Comparison of ENCODE assay signal across 16 cellular contexts in the genomic region with DNA sequence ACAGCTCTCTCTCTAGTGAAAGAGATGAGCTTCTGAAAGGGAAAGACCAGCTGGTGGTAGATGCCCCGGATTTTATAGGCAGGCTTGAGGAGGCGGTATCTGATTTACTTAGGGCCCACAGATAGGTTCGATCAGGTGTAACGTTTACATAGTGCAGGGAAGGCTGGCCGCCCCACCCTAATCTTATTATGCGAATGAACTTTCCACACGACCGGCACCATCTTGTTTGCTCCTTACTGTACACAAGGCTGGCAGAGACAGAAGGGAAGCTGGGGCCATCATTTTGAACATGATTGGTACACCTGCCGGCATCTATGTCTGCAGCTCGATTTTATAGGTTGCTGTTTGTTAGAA.
"Had no signal": no experiment of that assay in that cellular context is flagged by ENCODE, and none has a peak within 500 bp of the region (broad histone marks: within the 10 kb centered on the region; RNA-seq: fewer than 3 reads in every experiment).

No MANE protein-coding gene starts in this region.

- H3K27me3 Mint-ChIP-seq: activated naive CD8-positive, alpha-beta T cell had no signal

- H3K4me3 ChIP-seq: gastrocnemius medialis, lung, tibial artery had no signal

- H3K27me3 ChIP-seq: gastrocnemius medialis, tibial artery had no signal

- DNase-seq: activated CD4-positive, CD25-positive, alpha-beta regulatory T cell treated with anti-CD3 and anti-CD28 coated beads, Interleukin-2, amount 50 U/mL, for 72 hours; activated T-cell treated with anti-CD3 and anti-CD28 coated beads for 4 hours; cerebellar nuclear complex; effector CD4-positive, alpha-beta T cell; gastrocnemius medialis; head of caudate nucleus; kidney; nephron progenitor cell; substantia nigra; tibial artery had no signal

- H3K27ac Mint-ChIP-seq: activated naive CD8-positive, alpha-beta T cell; activated T-helper 1 cell treated with anti-CD3 and anti-CD28 coated beads, Interleukin-12 subunit alpha, Interleukin-12 subunit beta, Interleukin-2, Interleukin-4 antibody, amounts not matched to agents 30 ng/mL and 10 ng/mL and 1 ng/mL, durations not matched to agents 14 hours and 24 hours and 36 hours; mesothelial cell of epicardium had no signal

- ATAC-seq: esophagus mucosa, gastrocnemius medialis, left lobe of liver had no signal

- H3K27ac ChIP-seq: gastrocnemius medialis, tibial artery had no signal

- H3K9me3 ChIP-seq: gastrocnemius medialis, tibial artery had no signal

- H3K36me3 ChIP-seq: gastrocnemius medialis, tibial artery had no signal

- H3K4me3 Mint-ChIP-seq: activated naive CD8-positive, alpha-beta T cell; activated T-helper 1 cell treated with anti-CD3 and anti-CD28 coated beads, Interleukin-12 subunit alpha, Interleukin-12 subunit beta, Interleukin-2, Interleukin-4 antibody, amounts not matched to agents 30 ng/mL and 10 ng/mL and 1 ng/mL, durations not matched to agents 14 hours and 24 hours and 36 hours; mesothelial cell of epicardium; nephron progenitor cell had no signal
